In the genomic region with DNA sequence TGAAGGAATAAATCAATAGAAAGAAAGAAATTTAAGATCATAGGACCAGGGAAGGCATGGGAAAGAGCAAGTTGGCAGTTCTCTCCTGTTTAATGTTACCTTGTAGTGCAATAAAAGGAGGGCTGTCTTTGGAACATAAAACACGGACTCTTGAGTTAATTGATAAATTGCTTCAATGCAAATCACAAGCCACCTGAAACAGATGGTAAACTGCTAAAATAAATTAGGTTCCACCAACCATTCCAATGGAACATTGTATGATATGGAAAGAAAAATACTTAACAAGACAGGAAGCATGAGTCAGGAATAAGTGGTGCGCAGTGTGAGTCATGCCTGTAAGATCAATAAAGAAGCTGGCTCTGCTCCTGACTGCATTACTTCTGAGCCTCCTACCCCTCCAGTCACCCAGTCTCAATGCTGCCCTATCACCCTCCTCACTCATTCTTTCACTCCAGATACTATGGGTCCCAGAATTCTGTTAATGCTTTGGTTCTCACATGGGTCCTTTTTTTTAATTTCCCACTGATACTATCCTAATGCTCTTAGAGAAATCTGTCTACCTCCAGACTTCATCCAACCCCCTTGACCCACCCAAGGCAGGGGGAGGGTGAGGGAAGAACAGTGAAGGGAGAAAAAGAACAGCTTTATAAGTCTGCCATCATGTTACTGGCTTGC, we compare ENCODE assay signal across 9 cellular contexts.
DNase-seq lines count a peak whose midpoint lies in the region; ATAC-seq and TF ChIP-seq lines count a peak whose summit lies in the region.
"Had no signal": no experiment of that assay in that cellular context is flagged by ENCODE, and none has a peak within 500 bp of the region (broad histone marks: within the 10 kb centered on the region; RNA-seq: fewer than 3 reads in every experiment).

No MANE protein-coding gene starts in this region.

- no peaks in the 10 kb centered on the region for H3K9me3 ChIP-seq in tibial artery

- H3K27ac Mint-ChIP-seq in activated naive CD4-positive, alpha-beta T cell treated with anti-CD3 and anti-CD28 coated beads, Interleukin-2, amount 50 U/mL, for 72 hours, result no peak overlapping the region
- H3K27ac Mint-ChIP-seq: naive B cell had no signal

- intact Hi-C loops in tibial artery (cut with DNase I; ENCODE audit: low total_unique reads), result no loop called here

- TF ChIP-seq CTCF in tibial artery (IDR thresholded peaks at IDR 0.05), result no peak

- no peaks in the 10 kb centered on the region for H3K36me3 Mint-ChIP-seq in activated naive CD4-positive, alpha-beta T cell treated with anti-CD3 and anti-CD28 coated beads, Interleukin-2, amount 50 U/mL, for 72 hours
- H3K36me3 Mint-ChIP-seq: naive B cell had no signal

- H3K4me3 ChIP-seq in tibial artery, result no peak overlapping the region

- peak; percentile 84 to 89 for ATAC-seq in activated naive CD4-positive, alpha-beta T cell treated with anti-CD3 and anti-CD28 coated beads, Interleukin-2, amount 50 U/mL, for 72 hours
- no peak for ATAC-seq in HG02970 (IDR thresholded peaks at IDR 0.05; ENCODE audit: low FRiP score, unreplicated experiment)
- ATAC-seq in GM21367 (IDR thresholded peaks at IDR 0.05; ENCODE audit: unreplicated experiment), result no peak
- ATAC-seq in GM21737 (IDR thresholded peaks at IDR 0.05; ENCODE audit: unreplicated experiment), result no peak

- no peaks in the 10 kb centered on the region for H3K36me3 ChIP-seq in tibial artery

- no peaks in the 10 kb centered on the region for H3K27me3 ChIP-seq in tibial artery

- H3K4me1 ChIP-seq in tibial artery, result peaks cover 0 to 68% (median 33%) of the 10 kb centered on the region in 4 donors

- no peak for DNase-seq in activated naive CD4-positive, alpha-beta T cell treated with anti-CD3 and anti-CD28 coated beads, Interleukin-2, amount 50 U/mL, for 72 hours (ENCODE audit: low spot score in 2 of 2)
- no peak for DNase-seq in activated naive CD4-positive, alpha-beta T cell treated with Interleukin-2 at 50 U/mL for 16 hours
- peak; percentile 43 for DNase-seq in OCI-M1 (lab: John Stamatoyannopoulos, UW)
- DNase-seq in fibroblast of peridontal ligament (ENCODE audit: extremely low read depth), result peak; percentile 95
- peak in 1 of 2 donors; percentile 33 for DNase-seq in tibial artery
- DNase-seq: naive B cell had no signal

- H3K27ac ChIP-seq in tibial artery, result peak overlapping the region; percentile 69 to 79

- no peaks in the 10 kb centered on the region for H3K9me3 Mint-ChIP-seq in activated naive CD4-positive, alpha-beta T cell treated with anti-CD3 and anti-CD28 coated beads, Interleukin-2, amount 50 U/mL, for 72 hours
- H3K9me3 Mint-ChIP-seq: naive B cell had no signal

Comparison
In these comparisons a context has a peak if more than half of its experiments do, and no peak if none do; other contexts are left out.
1. ATAC-seq: peak in activated naive CD4-positive, alpha-beta T cell treated with anti-CD3 and anti-CD28 coated beads, Interleukin-2, amount 50 U/mL, for 72 hours (2 of 2); none in HG02970 (single experiment), GM21367 (single experiment) and GM21737 (single experiment).
2. DNase-seq: peak in OCI-M1 (single experiment) and fibroblast of peridontal ligament (single experiment); none in activated naive CD4-positive, alpha-beta T cell treated with anti-CD3 and anti-CD28 coated beads, Interleukin-2, amount 50 U/mL, for 72 hours (0 of 2) and activated naive CD4-positive, alpha-beta T cell treated with Interleukin-2 at 50 U/mL for 16 hours (single experiment).